Comparison of ENCODE assay signal across 14 cellular contexts in genomic region chr15:71362987-71363968, GRCh38.
"Had no signal": no experiment of that assay in that cellular context is flagged by ENCODE, and none has a peak within 500 bp of the region (broad histone marks: within the 10 kb centered on the region; RNA-seq: fewer than 3 reads in every experiment).

No MANE protein-coding gene starts in this region.

- H3K27ac ChIP-seq: cardiac muscle cell, heart left ventricle, psoas muscle, right lobe of liver had no signal

- FAIRE-seq: astrocyte had no signal

- H3K4me3 Mint-ChIP-seq: activated T-helper 1 cell treated with anti-CD3 and anti-CD28 coated beads, Interleukin-12 subunit alpha, Interleukin-12 subunit beta, Interleukin-2, Interleukin-4 antibody, amounts not matched to agents 30 ng/mL and 10 ng/mL and 1 ng/mL, durations not matched to agents 14 hours and 24 hours and 36 hours; nephron; stimulated activated naive B cell treated with anti-CD40 and anti-IgM and Interleukin-4, amounts not matched to agents 10 μg/mL and 1 μg/mL and 100 μg/mL, for 72 hours had no signal

- H3K36me3 Mint-ChIP-seq: stimulated activated naive B cell treated with anti-CD40 and anti-IgM and Interleukin-4, amounts not matched to agents 10 μg/mL and 1 μg/mL and 100 μg/mL, for 72 hours had no signal

- H3K9me3 ChIP-seq: heart left ventricle, psoas muscle, right lobe of liver had no signal

- H3K27ac Mint-ChIP-seq: activated T-helper 1 cell treated with anti-CD3 and anti-CD28 coated beads, Interleukin-12 subunit alpha, Interleukin-12 subunit beta, Interleukin-2, Interleukin-4 antibody, amounts not matched to agents 30 ng/mL and 10 ng/mL and 1 ng/mL, durations not matched to agents 14 hours and 24 hours and 36 hours; nephron; stimulated activated naive B cell treated with anti-CD40 and anti-IgM and Interleukin-4, amounts not matched to agents 10 μg/mL and 1 μg/mL and 100 μg/mL, for 72 hours had no signal

- H3K9me3 Mint-ChIP-seq: nephron had no signal

- H3K4me3 ChIP-seq: cardiac muscle cell, heart left ventricle, lung, psoas muscle, right lobe of liver had no signal

- H3K4me1 ChIP-seq: psoas muscle had no signal

- H3K36me3 ChIP-seq: cardiac muscle cell, heart left ventricle, right lobe of liver had no signal

- ATAC-seq: right lobe of liver; stimulated activated naive B cell treated with anti-CD40 and anti-IgM and Interleukin-4, amounts not matched to agents 10 μg/mL and 1 μg/mL and 100 μg/mL, for 72 hours had no signal

- H3K4me1 Mint-ChIP-seq: stimulated activated naive B cell treated with anti-CD40 and anti-IgM and Interleukin-4, amounts not matched to agents 10 μg/mL and 1 μg/mL and 100 μg/mL, for 72 hours had no signal

- H3K27me3 ChIP-seq: cardiac muscle cell, heart left ventricle, right lobe of liver had no signal

- DNase-seq: activated CD4-positive, alpha-beta T cell treated with anti-CD3 and anti-CD28 coated beads for 48 hours; activated naive CD4-positive, alpha-beta T cell treated with Interleukin-2 at 50 U/mL for 16 hours; foreskin melanocyte; heart left ventricle; psoas muscle; right lobe of liver; stimulated activated naive B cell treated with anti-CD40 and anti-IgM and Interleukin-4, amounts not matched to agents 10 μg/mL and 1 μg/mL and 100 μg/mL, for 72 hours; substantia nigra; T-helper 1 cell had no signal
